In genomic region chr1:156920233-156921052, GRCh38 we compare ENCODE assay signal across 8 cellular contexts. TPM values are rescaled to one million over a fixed set of nuclear protein-coding genes. Genes with fewer than 3 reads are reported as not detected.
DNase-seq lines count a peak whose midpoint lies in the region; ATAC-seq, FAIRE-seq and TF ChIP-seq lines count a peak whose summit lies in the region.

Gene LRRC71 (plus strand): TSS chr1:156920632. CDS start chr1:156920804, 172 bp downstream.

- peaks cover 6% of the 10 kb centered on the region for H3K4me1 Mint-ChIP-seq in central memory CD8-positive, alpha-beta T cell

- H3K9ac ChIP-seq in Loucy (ENCODE audit: low read depth, low read length, poor library complexity, severe bottlenecking) = no peak within 1 kb of the TSS
- peak within 1 kb of the TSS; percentile 34 for H3K9ac ChIP-seq in keratinocyte (ENCODE audit: control insufficient read depth, extremely low read depth, insufficient read depth, low read length)

- H3K36me3 Mint-ChIP-seq in central memory CD8-positive, alpha-beta T cell (ENCODE audit: insufficient read depth) = peaks cover 2% of the 10 kb centered on the region

- H4K20me1 ChIP-seq in Loucy (ENCODE audit: insufficient read depth, low read length, poor library complexity, severe bottlenecking) (no peaks in the 10 kb centered on the region), keratinocyte (ENCODE audit: control insufficient read depth, extremely low read depth, insufficient read depth, low read length) (peaks cover 4% of the 10 kb centered on the region)

- H3K9me3 ChIP-seq in Loucy (ENCODE audit: insufficient read depth, low read depth, low read length) (no peaks in the 10 kb centered on the region), WERI-Rb-1 (ENCODE audit: severe bottlenecking) (peaks cover 17% of the 10 kb centered on the region), keratinocyte (ENCODE audit: control insufficient read depth, low read depth, low read length) (no peaks in the 10 kb centered on the region)

- peak; percentile 28 for ATAC-seq in central memory CD8-positive, alpha-beta T cell (replicated peaks; ENCODE audit: extremely low read depth, poor library complexity, severe bottlenecking)
- no peak for ATAC-seq in GM21825 (IDR thresholded peaks at IDR 0.05; ENCODE audit: unreplicated experiment)
- no peak for ATAC-seq in HG03439 (IDR thresholded peaks at IDR 0.05; ENCODE audit: unreplicated experiment)

- dilution Hi-C loops in keratinocyte (cut with MboI; ENCODE audit: extremely low pct_ligation_motif_present, low sequenced_read_pairs) = no loop called here

- no peak within 1 kb of the TSS for H3K27ac Mint-ChIP-seq in central memory CD8-positive, alpha-beta T cell (ENCODE audit: low read depth)

- H3K4me1 ChIP-seq in Loucy (ENCODE audit: insufficient read depth, low read length, poor library complexity, severe bottlenecking) (peaks cover 2% of the 10 kb centered on the region), keratinocyte (ENCODE audit: control insufficient read depth, extremely low read depth, insufficient read depth, low read length) (peaks cover 12% of the 10 kb centered on the region)

- H3K4me3 ChIP-seq in Loucy (ENCODE audit: low read length, poor library complexity, severe bottlenecking) (no peak within 1 kb of the TSS), WERI-Rb-1 (ENCODE audit: low read depth, low read length) (no peak within 1 kb of the TSS), keratinocyte (ENCODE audit: control insufficient read depth in 2 of 3, extremely low read depth in 1 of 3, insufficient read depth in 2 of 3, low read depth in 1 of 3, low read length in 3 of 3) (peak within 1 kb of the TSS; percentile 8 to 42 (median 24))

- H3F3A ChIP-seq in Loucy (ENCODE audit: low read depth) = no peaks in the 10 kb centered on the region

- FAIRE-seq in keratinocyte (lab: Jason Lieb, UNC) = no peak

- no peak within 1 kb of the TSS for H3K4me3 Mint-ChIP-seq in central memory CD8-positive, alpha-beta T cell

- H3K27ac ChIP-seq in WERI-Rb-1 (no peak within 1 kb of the TSS), keratinocyte (ENCODE audit: control insufficient read depth, insufficient read depth, low read length) (no peak within 1 kb of the TSS)

- H3K27me3 Mint-ChIP-seq in central memory CD8-positive, alpha-beta T cell = peaks cover 78% of the 10 kb centered on the region

- no peak within 1 kb of the TSS for H2AFZ ChIP-seq in Loucy (ENCODE audit: low read length)
- peak within 1 kb of the TSS; percentile 54 for H2AFZ ChIP-seq in keratinocyte (ENCODE audit: control insufficient read depth, low read length)

- H3K79me2 ChIP-seq in Loucy (ENCODE audit: insufficient read depth, low read length) = no peaks in the 10 kb centered on the region
- no peaks in the 10 kb centered on the region for H3K79me2 ChIP-seq in keratinocyte (ENCODE audit: control insufficient read depth, insufficient read depth, low read length)

- H3K27me3 ChIP-seq in Loucy (ENCODE audit: insufficient read depth, low read length, poor library complexity, severe bottlenecking) (peaks cover 26% of the 10 kb centered on the region), WERI-Rb-1 (ENCODE audit: insufficient read depth, low read depth, severe bottlenecking) (no peaks in the 10 kb centered on the region), keratinocyte (ENCODE audit: control insufficient read depth, extremely low read depth, insufficient read depth, low read length) (peaks cover 51% of the 10 kb centered on the region)

- H3K36me3 ChIP-seq in Loucy (ENCODE audit: insufficient read depth, low read length) (no peaks in the 10 kb centered on the region), WERI-Rb-1 (no peaks in the 10 kb centered on the region), keratinocyte (ENCODE audit: control insufficient read depth in 2 of 2, extremely low read depth in 1 of 2, insufficient read depth in 2 of 2, low read length in 2 of 2) (peaks cover 0 to under 1% of the 10 kb centered on the region in 2 experiments)

- H3K9me2 ChIP-seq in Loucy (replicated peaks; ENCODE audit: low read depth, low read length) = no peaks in the 10 kb centered on the region

- peak; percentile 65 for DNase-seq in DMS53 treated with DMSO at 0.1 percent for 48 hours (lab: John Stamatoyannopoulos, UW; ENCODE audit: unreplicated experiment)
- no peak for DNase-seq in WERI-Rb-1
- DNase-seq in central memory CD8-positive, alpha-beta T cell (ENCODE audit: low spot score in 2 of 2) = peak in 1 of 2 donors; percentile 29
- DNase-seq in keratinocyte (ENCODE audit: low read depth, low spot score) = no peak
- peak; percentile 85 for DNase-seq in stimulated activated CD4-positive, alpha-beta T cell treated with anti-CD3 and anti-CD28 coated beads, Interleukin-15, amount 100 ng/mL, for 24 hours

- TF ChIP-seq CTCF in Loucy (conservative IDR thresholded peaks at IDR 0.05; ENCODE audit: low read length) (0 out of 2 replicates have a peak, but pooled peaks have one; percentile 13), WERI-Rb-1 (IDR thresholded peaks at IDR 0.05; ENCODE audit: low read depth, low read length) (peak; percentile 19; the same call in 1 of the 2 replicates), keratinocyte (optimal IDR thresholded peaks at IDR 0.05 in 1 of 3, IDR thresholded peaks at IDR 0.05 in 1 of 3, conservative IDR thresholded peaks at IDR 0.05 in 1 of 3; ENCODE audit: extremely low read depth in 1 of 3, insufficient read depth in 2 of 3, low read length in 3 of 3) (peak; percentile 73 to 90 (median 90))

- H3K4me2 ChIP-seq in Loucy (ENCODE audit: low read depth, low read length, poor library complexity, severe bottlenecking) (no peak within 1 kb of the TSS), keratinocyte (ENCODE audit: control insufficient read depth, extremely low read depth, insufficient read depth, low read depth, low read length) (peak within 1 kb of the TSS; percentile 82)

- no peaks in the 10 kb centered on the region for H3K9me1 ChIP-seq in keratinocyte (ENCODE audit: control insufficient read depth, extremely low read depth, insufficient read depth, low read length)

- no peaks in the 10 kb centered on the region for H3K9me3 Mint-ChIP-seq in central memory CD8-positive, alpha-beta T cell

RNA-seq across cellular contexts. Expression of gene LRRC71, which starts in this region (rescaled TPM):
- not detected in 3 replicates for polyA plus RNA-seq in keratinocyte
- polyA plus RNA-seq in keratinocyte (2011; ENCODE audit: low read depth) = not detected
- not detected in 2 replicates for polyA plus RNA-seq in keratinocyte (2011; cell fraction: cytosol; rRNA removed)
- 0.18 TPM in 1 of 2 replicates, not detected in the other for polyA plus RNA-seq in keratinocyte (2011; cell fraction: nucleus; rRNA removed)
- not detected in 2 replicates for polyA plus RNA-seq in keratinocyte (2012; ENCODE audit: low replicate concordance)
- not detected in 3 replicates for polyA minus RNA-seq in keratinocyte
- polyA minus RNA-seq in keratinocyte (2011; cell fraction: cytosol; rRNA and poly(A)+ RNA removed) = not detected
- polyA minus RNA-seq in keratinocyte (2011; cell fraction: nucleus; rRNA and poly(A)+ RNA removed) = not detected in 2 replicates

Comparison
In these comparisons a context has a peak if more than half of its experiments do, and no peak if none do; other contexts are left out.
1. DNase-seq: peak in DMS53 treated with DMSO at 0.1 percent for 48 hours (single experiment) and stimulated activated CD4-positive, alpha-beta T cell treated with anti-CD3 and anti-CD28 coated beads, Interleukin-15, amount 100 ng/mL, for 24 hours (single experiment); none in WERI-Rb-1 (single experiment) and keratinocyte (single experiment).
2. H3K4me3 ChIP-seq: peak in keratinocyte (3 of 3); none in Loucy (single experiment) and WERI-Rb-1 (single experiment).
3. CTCF ChIP-seq: peak in every context shown above with its lines; median percentile 90 in keratinocyte; 19 in WERI-Rb-1; 13 in Loucy.